In the genomic region with DNA sequence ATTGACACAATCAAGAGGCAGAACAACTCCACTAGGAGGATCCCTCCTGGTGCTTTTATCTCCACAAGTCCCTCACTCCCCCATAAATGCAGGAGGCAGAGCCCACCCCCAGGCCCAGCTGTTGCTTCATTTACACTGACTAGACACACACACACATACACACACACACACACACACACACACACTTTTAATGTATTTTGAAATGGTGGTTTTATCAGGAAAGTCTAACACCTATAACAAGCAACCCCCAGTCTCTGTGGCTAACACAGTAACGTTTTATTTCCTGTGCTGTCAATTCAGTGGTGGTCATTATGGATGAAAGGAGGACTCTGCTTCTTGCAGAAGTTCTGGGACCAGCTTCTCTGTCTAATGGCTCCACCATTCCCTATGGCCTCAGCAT, we compare ENCODE assay signal across 17 cellular contexts.
"Had no signal": no experiment of that assay in that cellular context is flagged by ENCODE, and none has a peak within 500 bp of the region (broad histone marks: within the 10 kb centered on the region; RNA-seq: fewer than 3 reads in every experiment).

No MANE protein-coding gene starts in this region.

- ATAC-seq: activated T-cell treated with anti-CD3 and anti-CD28 coated beads, Interleukin-2, amount 50 U/mL, for 72 hours; left cardiac atrium; lower lobe of right lung; stimulated activated naive CD8-positive, alpha-beta T cell treated with anti-CD3 and anti-CD28 coated beads, Interleukin-15, Interleukin-2, amounts not matched to agents 100 U/mL and 50 U/mL, for 24 hours had no signal

- H3K27me3 ChIP-seq: cardiac muscle cell, tibial artery had no signal

- H3K36me3 ChIP-seq: cardiac muscle cell, lower lobe of right lung, tibial artery had no signal

- DNase-seq: activated CD4-positive, alpha-beta T cell treated with anti-CD3 and anti-CD28 coated beads, Interleukin-2, amount 50 U/mL, for 1 hour; activated CD4-positive, CD25-positive, alpha-beta regulatory T cell treated with anti-CD3 and anti-CD28 coated beads, Interleukin-2, amount 50 U/mL, for 72 hours; activated effector memory CD4-positive, alpha-beta T cell treated with anti-CD3 and anti-CD28 coated beads, Interleukin-2, amount 50 U/mL, for 16 hours; activated T-cell treated with anti-CD3 and anti-CD28 coated beads, Interleukin-2, amount 50 U/mL, for 72 hours; amniotic stem cell; endodermal cell; foreskin fibroblast; left cardiac atrium; lower lobe of right lung; midbrain; stimulated activated CD4-positive, alpha-beta T cell treated with anti-CD3 and anti-CD28 coated beads, Interleukin-2, amount 100 ng/mL, for 24 hours; stimulated activated naive CD8-positive, alpha-beta T cell treated with anti-CD3 and anti-CD28 coated beads, Interleukin-15, Interleukin-2, amounts not matched to agents 100 U/mL and 50 U/mL, for 24 hours; substantia nigra; T-helper 1 cell; T1000; tibial artery had no signal

- H3K4me3 ChIP-seq: cardiac muscle cell, lower lobe of right lung, tibial artery had no signal

- H3K27ac ChIP-seq: cardiac muscle cell, lower lobe of right lung had no signal

- H3K9me3 ChIP-seq: lower lobe of right lung, tibial artery had no signal
